In genomic region chr18:76823166-76823539, GRCh38 we compare ENCODE assay signal across 8 cellular contexts. TPM values are rescaled to one million over a fixed set of nuclear protein-coding genes. Genes with fewer than 3 reads are reported as not detected.
DNase-seq lines count a peak whose midpoint lies in the region; ATAC-seq lines count a peak whose summit lies in the region.

No MANE protein-coding gene starts in this region.

- WGBS in right cardiac atrium = 7% methylated on average over 25 of the region's 25 CpGs

- peaks cover 27% of the 10 kb centered on the region for H3K36me3 Mint-ChIP-seq in activated CD8-positive, alpha-beta T cell treated with anti-CD3 and anti-CD28 coated beads, Interleukin-2, amount 10 ng/mL, durations not matched to agents 7 days and 5 days (ENCODE audit: low read depth)

- H3K4me1 ChIP-seq in right cardiac atrium (ENCODE audit: control insufficient read depth, insufficient read depth, low read length) = peaks cover 2% of the 10 kb centered on the region

- no peaks in the 10 kb centered on the region for H3K36me3 ChIP-seq in H7 (replicated peaks; ENCODE audit: control insufficient read depth, insufficient read depth, low read length)

- no peaks in the 10 kb centered on the region for H3K9me3 Mint-ChIP-seq in activated CD8-positive, alpha-beta T cell treated with anti-CD3 and anti-CD28 coated beads, Interleukin-2, amount 10 ng/mL, durations not matched to agents 7 days and 5 days (ENCODE audit: insufficient read depth)

- H3K4me1 Mint-ChIP-seq in activated CD8-positive, alpha-beta T cell treated with anti-CD3 and anti-CD28 coated beads, Interleukin-2, amount 10 ng/mL, durations not matched to agents 7 days and 5 days (ENCODE audit: low read depth) = peaks cover 52% of the 10 kb centered on the region

- intact Hi-C loops in right cardiac atrium (cut with DNase I) = no loop called here
- intact Hi-C loops in posterior cingulate gyrus (cut with DNase I) = no loop called here

- POLR2A ChIA-PET in activated CD8-positive, alpha-beta T cell treated with anti-CD3 and anti-CD28 coated beads, Interleukin-2, amount 10 ng/mL, durations not matched to agents 7 days and 5 days (lab: Charles Lee) = interaction anchor here (3.4 kb wide), 1 partner anchor 37 kb away, joined by 13 read pairs; no protein-coding TSS in a partner anchor

- DNase-seq in H7 (no peak), right cardiac atrium (no peak), NCI-H69 (lab: John Stamatoyannopoulos, UW) (no peak), NCI-H2081 (lab: John Stamatoyannopoulos, UW) (no peak), posterior cingulate gyrus (no peak)
- no peak for DNase-seq in activated CD8-positive, alpha-beta T cell treated with anti-CD3 and anti-CD28 coated beads, Interleukin-2, amount 10 ng/mL, durations not matched to agents 7 days and 5 days

- no peak for ATAC-seq in activated CD8-positive, alpha-beta T cell treated with anti-CD3 and anti-CD28 coated beads, Interleukin-2, amount 10 ng/mL, durations not matched to agents 7 days and 5 days
- ATAC-seq in right cardiac atrium (peak in 1 of 2 donors; percentile 3), HG03354 (IDR thresholded peaks at IDR 0.05; ENCODE audit: poor library complexity, severe bottlenecking, unreplicated experiment) (no peak)

- no peaks in the 10 kb centered on the region for H3K27me3 ChIP-seq in H7 (ENCODE audit: control insufficient read depth, insufficient read depth, low read length)
- H3K27me3 ChIP-seq in right cardiac atrium (ENCODE audit: control insufficient read depth, insufficient read depth) = no peaks in the 10 kb centered on the region

- no peaks in the 10 kb centered on the region for H3K27me3 Mint-ChIP-seq in activated CD8-positive, alpha-beta T cell treated with anti-CD3 and anti-CD28 coated beads, Interleukin-2, amount 10 ng/mL, durations not matched to agents 7 days and 5 days (ENCODE audit: low read depth)

- CTCF ChIA-PET in activated CD8-positive, alpha-beta T cell treated with anti-CD3 and anti-CD28 coated beads, Interleukin-2, amount 10 ng/mL, durations not matched to agents 7 days and 5 days (lab: Charles Lee) = interaction anchor here (1.1 kb wide), 1 partner anchor 160 kb away, joined by 4 read pairs; no protein-coding TSS in a partner anchor

- peak overlapping the region; percentile 99 for H3K27ac ChIP-seq in right cardiac atrium (ENCODE audit: low read length)
- H3K27ac ChIP-seq in skin epidermis = peak overlapping the region; percentile 66 to 98 (median 87)

- no peaks in the 10 kb centered on the region for H3K9me3 ChIP-seq in right cardiac atrium (ENCODE audit: control insufficient read depth, low read length)

- peak overlapping the region; percentile 83 for H3K4me3 ChIP-seq in H7 (ENCODE audit: insufficient read depth, low read depth, low read length)
- peak overlapping the region; percentile 90 for H3K4me3 ChIP-seq in right cardiac atrium (ENCODE audit: low read length)
- H3K4me3 ChIP-seq in skin epidermis = peak overlapping the region; percentile 54 to 86 (median 66)

- H3K27ac Mint-ChIP-seq in activated CD8-positive, alpha-beta T cell treated with anti-CD3 and anti-CD28 coated beads, Interleukin-2, amount 10 ng/mL, durations not matched to agents 7 days and 5 days = peak overlapping the region; percentile 84

- H3K4me3 Mint-ChIP-seq in activated CD8-positive, alpha-beta T cell treated with anti-CD3 and anti-CD28 coated beads, Interleukin-2, amount 10 ng/mL, durations not matched to agents 7 days and 5 days = peak overlapping the region; percentile 85

RNA-seq across cellular contexts. Expression of gene ZNF236, which starts 0.8 kb away (rescaled TPM):
- total RNA-seq in H7 (2014; rRNA removed; shearing (Covaris generic)) = 9.1 and 12.0 TPM in 2 replicates
- total RNA-seq in activated CD8-positive, alpha-beta T cell treated with anti-CD3 and anti-CD28 coated beads, Interleukin-2, amount 10 ng/mL, durations not matched to agents 7 days and 5 days = 10 to 100 TPM; 18.2 to 24.3 TPM
- 10 to 100 TPM; 12.8 to 19.8 (median 17.6) TPM for total RNA-seq in right cardiac atrium
- polyA plus RNA-seq in right cardiac atrium = 2.2 TPM
